ENCODE assay signal across 22 cellular contexts in genomic region chr4:36432556-36432955, GRCh38.
A peak's percentile ranks its signal among the peaks of the same experiment; 100 is the strongest.
DNase-seq lines count a peak whose midpoint lies in the region; ATAC-seq, FAIRE-seq and TF ChIP-seq lines count a peak whose summit lies in the region.
"Had no signal": no experiment of that assay in that cellular context is flagged by ENCODE, and none has a peak within 500 bp of the region (broad histone marks: within the 10 kb centered on the region; RNA-seq: fewer than 3 reads in every experiment).

No MANE protein-coding gene starts in this region.

- no peak overlapping the region for H3K4me3 ChIP-seq in MG63
- no peak overlapping the region for H3K4me3 ChIP-seq in bronchial epithelial cell (ENCODE audit: low read depth, low read length)
- no peak overlapping the region for H3K4me3 ChIP-seq in skeletal muscle cell (ENCODE audit: low read depth, low read length)
- H3K4me3 ChIP-seq in BE2C (ENCODE audit: low read depth, low read length): no peak overlapping the region
- H3K4me3 ChIP-seq: A549, GM23248 had no signal

- peak; percentile 23 for FAIRE-seq in bronchial epithelial cell (lab: Jason Lieb, UNC)
- FAIRE-seq: A549, GM12892, GM19239, H1 had no signal

- TF ChIP-seq CTCF in bronchial epithelial cell (IDR thresholded peaks at IDR 0.05; ENCODE audit: insufficient read depth, low read length, severe bottlenecking): no peak
- no peak for TF ChIP-seq CTCF in BE2C (IDR thresholded peaks at IDR 0.05; ENCODE audit: low read depth, low read length)

- H3K4me1 ChIP-seq in BE2C: no peaks in the 10 kb centered on the region
- H3K4me1 ChIP-seq: A549 had no signal

- ATAC-seq in HG03469 (IDR thresholded peaks at IDR 0.05; ENCODE audit: unreplicated experiment): no peak
- ATAC-seq: A549 had no signal

- peak; percentile 6 for DNase-seq in MG63
- peak; percentile 18 for DNase-seq in bronchial epithelial cell (ENCODE audit: low read depth)
- DNase-seq in skeletal muscle cell (ENCODE audit: low read depth): peak; percentile 11
- DNase-seq in BE2C: no peak
- no peak for DNase-seq in NCI-H2171 treated with DMSO at 0.1 percent for 48 hours (lab: John Stamatoyannopoulos, UW)
- DNase-seq: 8988T; ACHN; AML-193; C1 segment of cervical spinal cord; Calu3; CD4-positive, alpha-beta memory T cell; COR-L47; DMS53; DMS79 treated with DMSO at 0.1 percent for 48 hours; GM23248; H7; HCEC 1CT had no signal

- H3K9me3 ChIP-seq in MG63 (no peaks in the 10 kb centered on the region), BE2C (no peaks in the 10 kb centered on the region)
- H3K9me3 ChIP-seq: A549 had no signal

- H3K27me3 ChIP-seq in MG63 (no peaks in the 10 kb centered on the region), bronchial epithelial cell (ENCODE audit: control insufficient read depth, insufficient read depth, low read length) (no peaks in the 10 kb centered on the region), BE2C (no peaks in the 10 kb centered on the region)

- H3K36me3 ChIP-seq in MG63: no peaks in the 10 kb centered on the region
- H3K36me3 ChIP-seq in bronchial epithelial cell (ENCODE audit: control insufficient read depth, insufficient read depth, low read length): no peaks in the 10 kb centered on the region
- H3K36me3 ChIP-seq in BE2C: no peaks in the 10 kb centered on the region

Comparison
In these comparisons a context has a peak if more than half of its experiments do, and no peak if none do; other contexts are left out.
1. DNase-seq: peak in MG63 (single experiment), bronchial epithelial cell (single experiment) and skeletal muscle cell (single experiment); none in BE2C (single experiment) and NCI-H2171 treated with DMSO at 0.1 percent for 48 hours (single experiment).